ENCODE assay signal across 13 cellular contexts in genomic region chr7:6533893-6534804, GRCh38. TPM values are rescaled to one million over a fixed set of nuclear protein-coding genes. Genes with fewer than 3 reads are reported as not detected.
DNase-seq lines count a peak whose midpoint lies in the region; ATAC-seq, FAIRE-seq and TF ChIP-seq lines count a peak whose summit lies in the region.
"Had no signal": no experiment of that assay in that cellular context is flagged by ENCODE, and none has a peak within 500 bp of the region (broad histone marks: within the 10 kb centered on the region; RNA-seq: fewer than 3 reads in every experiment).

No MANE protein-coding gene starts in this region.

- H3K4me3 ChIP-seq in OCI-LY3 (ENCODE audit: low read length) (no peak overlapping the region), endothelial cell of umbilical vein (replicated peaks in 1 of 3; ENCODE audit: insufficient read depth in 1 of 3, low read depth in 1 of 3, low read length in 3 of 3) (no peak overlapping the region)
- H3K4me3 ChIP-seq: heart left ventricle had no signal

- TF ChIP-seq CTCF in OCI-LY3 (IDR thresholded peaks at IDR 0.05; ENCODE audit: low read depth, low read length) (no peak), endothelial cell of umbilical vein (IDR thresholded peaks at IDR 0.05; ENCODE audit: extremely low read depth in 1 of 2, insufficient read depth in 1 of 2, low read depth in 1 of 2, low read length in 2 of 2) (no peak), type B pancreatic cell (conservative IDR thresholded peaks at IDR 0.05) (no peak)

- H3K36me3 ChIP-seq in OCI-LY3 (replicated peaks; ENCODE audit: low read depth, low read length) (no peaks in the 10 kb centered on the region), endothelial cell of umbilical vein (ENCODE audit: control insufficient read depth in 2 of 2, extremely low read depth in 1 of 2, insufficient read depth in 2 of 2, low read length in 2 of 2) (no peaks in the 10 kb centered on the region)
- H3K36me3 ChIP-seq: heart left ventricle had no signal

- no TSS peak for BruUV-seq in endothelial cell of umbilical vein (replicated peaks; lab: Mats Ljungman, UMichigan)

- peaks cover 14% of the 10 kb centered on the region for H3K27me3 ChIP-seq in OCI-LY3 (ENCODE audit: low read depth, low read length)
- H3K27me3 ChIP-seq in endothelial cell of umbilical vein (ENCODE audit: control insufficient read depth in 2 of 2, insufficient read depth in 2 of 2, low read length in 2 of 2), result peaks cover 8 to 21% of the 10 kb centered on the region in 2 experiments

- H3K9me3 Mint-ChIP-seq in type B pancreatic cell, result no peaks in the 10 kb centered on the region

- peaks cover 27% of the 10 kb centered on the region for H3K4me1 ChIP-seq in OCI-LY3 (ENCODE audit: low read length)
- peaks cover 3% of the 10 kb centered on the region for H3K4me1 ChIP-seq in endothelial cell of umbilical vein (ENCODE audit: control insufficient read depth, extremely low read depth, insufficient read depth, low read length)

- H3K4me1 Mint-ChIP-seq in type B pancreatic cell (ENCODE audit: unreplicated experiment), result no peaks in the 10 kb centered on the region

- no peaks in the 10 kb centered on the region for H3K36me3 Mint-ChIP-seq in type B pancreatic cell

- no peaks in the 10 kb centered on the region for H3K79me2 ChIP-seq in OCI-LY3 (ENCODE audit: low read length)
- H3K79me2 ChIP-seq in endothelial cell of umbilical vein (ENCODE audit: control insufficient read depth, insufficient read depth, low read length), result no peaks in the 10 kb centered on the region

- ATAC-seq in HG02970 (IDR thresholded peaks at IDR 0.05; ENCODE audit: low FRiP score, unreplicated experiment), result no peak
- ATAC-seq: heart left ventricle had no signal

- H3K27ac Mint-ChIP-seq in type B pancreatic cell, result no peak overlapping the region

- no peak overlapping the region for H2AFZ ChIP-seq in OCI-LY3 (ENCODE audit: low read depth, low read length)
- H2AFZ ChIP-seq in endothelial cell of umbilical vein (ENCODE audit: low read depth, low read length), result peak overlapping the region; percentile 10

- intact Hi-C loops in endothelial cell of umbilical vein (cut with micrococcal nuclease), result no loop called here

- POLR2A ChIA-PET in endothelial cell of umbilical vein (lab: Charles Lee), result no interaction called here

- dilution Hi-C loops in endothelial cell of umbilical vein (cut with MboI; ENCODE audit: extremely low pct_ligation_motif_present, low sequenced_read_pairs), result no loop called here

- TF ChIP-seq POLR2A in endothelial cell of umbilical vein (IDR thresholded peaks at IDR 0.05; ENCODE audit: low read depth, low read length), result no peak

- H3K9me1 ChIP-seq in endothelial cell of umbilical vein (replicated peaks; ENCODE audit: control insufficient read depth, extremely low read depth, insufficient read depth, low read length), result no peaks in the 10 kb centered on the region

- no peaks in the 10 kb centered on the region for H4K20me1 ChIP-seq in OCI-LY3 (ENCODE audit: insufficient read depth, low read length)
- H4K20me1 ChIP-seq in endothelial cell of umbilical vein (replicated peaks; ENCODE audit: control insufficient read depth, extremely low read depth, insufficient read depth, low read length), result no peaks in the 10 kb centered on the region

- no peak for FAIRE-seq in endothelial cell of umbilical vein (lab: Jason Lieb, UNC)

- peak overlapping the region; percentile 14 for H3K4me3 Mint-ChIP-seq in type B pancreatic cell

- DNase-seq in stimulated activated CD4-positive, alpha-beta T cell treated with anti-CD3 and anti-CD28 coated beads, Interleukin-12 subunit alpha, Interleukin-12 subunit beta, amount 100 ng/mL, for 48 hours (ENCODE audit: low read depth in 2 of 3, low spot score in 1 of 3), result peak; percentile 25 to 53 (median 35)
- DNase-seq in stimulated activated CD4-positive, alpha-beta T cell treated with anti-CD3 and anti-CD28 coated beads, Interleukin-4, amount 100 ng/mL, for 1 hour, result no peak
- DNase-seq in endothelial cell of umbilical vein (ENCODE audit: low read depth, low spot score), result peak; percentile 8
- DNase-seq in type B pancreatic cell (ENCODE audit: extremely low spot score, unreplicated experiment), result no peak
- DNase-seq in NCI-H226, result no peak
- DNase-seq in islet precursor cell, result no peak
- DNase-seq: C1 segment of cervical spinal cord; effector CD8-positive, alpha-beta T cell; heart left ventricle; midbrain; NCI-H2171 had no signal

- H3K4me2 ChIP-seq in OCI-LY3 (ENCODE audit: low read length), result peak overlapping the region; percentile 22; the same call in 1 of the 2 replicates
- H3K4me2 ChIP-seq in endothelial cell of umbilical vein (ENCODE audit: insufficient read depth, low read length), result no peak overlapping the region

- H3K9me3 ChIP-seq in OCI-LY3 (ENCODE audit: insufficient read depth, low read length), result no peaks in the 10 kb centered on the region
- H3K9me3 ChIP-seq in endothelial cell of umbilical vein (replicated peaks; ENCODE audit: control insufficient read depth, insufficient read depth, low read length), result no peaks in the 10 kb centered on the region
- H3K9me3 ChIP-seq: heart left ventricle had no signal

- peaks cover 82% of the 10 kb centered on the region for H3K27me3 Mint-ChIP-seq in type B pancreatic cell

- H3K9ac ChIP-seq in OCI-LY3 (ENCODE audit: low read length) (no peak overlapping the region), endothelial cell of umbilical vein (replicated peaks; ENCODE audit: extremely low read depth, insufficient read depth, low read length) (no peak overlapping the region)

- H3K27ac ChIP-seq in OCI-LY3 (ENCODE audit: low read length) (no peak overlapping the region), endothelial cell of umbilical vein (ENCODE audit: insufficient read depth, low read depth, low read length) (no peak overlapping the region)
- H3K27ac ChIP-seq: heart left ventricle had no signal

- CTCF ChIA-PET in endothelial cell of umbilical vein (lab: Charles Lee), result interaction anchor here (2.5 kb wide), 1 partner anchor 25 kb away, joined by 7 read pairs; no protein-coding TSS in a partner anchor

TF ChIP-seq in endothelial cell of umbilical vein, 7 proteins besides CTCF, POLR2A, EP300 and RAD21 (continues in another document):
- TF ChIP-seq POLR2AphosphoS5 (IDR thresholded peaks at IDR 0.05; ENCODE audit: insufficient read depth, low read depth, low read length), result no peak
- no peak for TF ChIP-seq MYC (IDR thresholded peaks at IDR 0.05; ENCODE audit: low read depth, low read length)
- no peak for TF ChIP-seq JUN (IDR thresholded peaks at IDR 0.05; ENCODE audit: borderline replicate concordance, insufficient read depth, insufficient read length, low read depth)
- no peak for TF ChIP-seq MAX (IDR thresholded peaks at IDR 0.05; ENCODE audit: insufficient read depth, insufficient read length)
- no peak for TF ChIP-seq GATA2 (IDR thresholded peaks at IDR 0.05; ENCODE audit: insufficient read depth, insufficient read length, low read depth, low read length)

RNA-seq across cellular contexts. Expression of gene GRID2IP, which starts 17.1 kb away (rescaled TPM):
- total RNA-seq in endothelial cell of umbilical vein, result not detected in 2 replicates
- 0.02 TPM in 1 of 2 replicates, not detected in the other for polyA plus RNA-seq in endothelial cell of umbilical vein
- polyA plus RNA-seq in endothelial cell of umbilical vein (2011; cell fraction: cytosol; rRNA removed), result 0.03 TPM in 1 of 2 replicates, not detected in the other
- 0.08 TPM in 1 of 2 replicates, not detected in the other for polyA plus RNA-seq in endothelial cell of umbilical vein (2011; cell fraction: nucleus; rRNA removed)
- polyA plus RNA-seq in endothelial cell of umbilical vein (2012), result not detected in 2 replicates
- 0.06 TPM in 1 of 2 replicates, not detected in the other for polyA minus RNA-seq in endothelial cell of umbilical vein
- polyA minus RNA-seq in endothelial cell of umbilical vein (2011; cell fraction: cytosol; rRNA and poly(A)+ RNA removed), result not detected
- 0.10 TPM in 1 of 2 replicates, not detected in the other for polyA minus RNA-seq in endothelial cell of umbilical vein (2011; cell fraction: nucleus; rRNA and poly(A)+ RNA removed)
- 0.43 and 1.6 TPM in 2 replicates for total RNA-seq in type B pancreatic cell (ENCODE audit: low replicate concordance)

RNA-seq across cellular contexts. Expression of gene ZDHHC4, which starts 43.1 kb away (rescaled TPM):
- 29.9 and 31.3 TPM in 2 replicates for total RNA-seq in endothelial cell of umbilical vein
- 122 and 137 TPM in 2 replicates for polyA plus RNA-seq in endothelial cell of umbilical vein
- 58.4 and 62.9 TPM in 2 replicates for polyA plus RNA-seq in endothelial cell of umbilical vein (2011; cell fraction: cytosol; rRNA removed)
- 33.3 and 36.1 TPM in 2 replicates for polyA plus RNA-seq in endothelial cell of umbilical vein (2011; cell fraction: nucleus; rRNA removed)
- polyA plus RNA-seq in endothelial cell of umbilical vein (2012), result 30.1 and 38.0 TPM in 2 replicates
- 130 and 145 TPM in 2 replicates for polyA minus RNA-seq in endothelial cell of umbilical vein
- polyA minus RNA-seq in endothelial cell of umbilical vein (2011; cell fraction: cytosol; rRNA and poly(A)+ RNA removed), result 43.5 TPM
- 21.5 and 22.5 TPM in 2 replicates for polyA minus RNA-seq in endothelial cell of umbilical vein (2011; cell fraction: nucleus; rRNA and poly(A)+ RNA removed)
- 62.0 and 67.9 TPM in 2 replicates for total RNA-seq in type B pancreatic cell (ENCODE audit: low replicate concordance)

RNA-seq across cellular contexts. Expression of gene KDELR2, which starts 50.2 kb away (rescaled TPM):
- total RNA-seq in endothelial cell of umbilical vein, result 190 and 196 TPM in 2 replicates
- polyA plus RNA-seq in endothelial cell of umbilical vein, result 191 and 199 TPM in 2 replicates
- polyA plus RNA-seq in endothelial cell of umbilical vein (2011; cell fraction: cytosol; rRNA removed), result 137 and 140 TPM in 2 replicates
- polyA plus RNA-seq in endothelial cell of umbilical vein (2011; cell fraction: nucleus; rRNA removed), result 67.5 and 75.9 TPM in 2 replicates
- polyA plus RNA-seq in endothelial cell of umbilical vein (2012), result 134 and 142 TPM in 2 replicates
- polyA minus RNA-seq in endothelial cell of umbilical vein, result 159 and 164 TPM in 2 replicates
- polyA minus RNA-seq in endothelial cell of umbilical vein (2011; cell fraction: cytosol; rRNA and poly(A)+ RNA removed), result 53.8 TPM
- polyA minus RNA-seq in endothelial cell of umbilical vein (2011; cell fraction: nucleus; rRNA and poly(A)+ RNA removed), result 45.4 and 50.1 TPM in 2 replicates
- 147 and 227 TPM in 2 replicates for total RNA-seq in type B pancreatic cell (ENCODE audit: low replicate concordance)

RNA-seq across cellular contexts. Expression of gene INTS15, which starts 55.7 kb away (rescaled TPM):
- 31.5 and 35.7 TPM in 2 replicates for total RNA-seq in endothelial cell of umbilical vein
- 51.3 and 51.6 TPM in 2 replicates for polyA plus RNA-seq in endothelial cell of umbilical vein
- polyA plus RNA-seq in endothelial cell of umbilical vein (2011; cell fraction: cytosol; rRNA removed), result 36.1 and 38.8 TPM in 2 replicates
- polyA plus RNA-seq in endothelial cell of umbilical vein (2011; cell fraction: nucleus; rRNA removed), result 34.4 and 36.5 TPM in 2 replicates
- 21.6 and 29.0 TPM in 2 replicates for polyA plus RNA-seq in endothelial cell of umbilical vein (2012)
- 25.4 and 28.4 TPM in 2 replicates for polyA minus RNA-seq in endothelial cell of umbilical vein
- polyA minus RNA-seq in endothelial cell of umbilical vein (2011; cell fraction: cytosol; rRNA and poly(A)+ RNA removed), result 12.1 TPM
- polyA minus RNA-seq in endothelial cell of umbilical vein (2011; cell fraction: nucleus; rRNA and poly(A)+ RNA removed), result 15.7 and 16.2 TPM in 2 replicates
- 35.8 and 44.1 TPM in 2 replicates for total RNA-seq in type B pancreatic cell (ENCODE audit: low replicate concordance)

Comparison
In these comparisons a context has a peak if more than half of its experiments do, and no peak if none do; other contexts are left out.
1. DNase-seq: peak in stimulated activated CD4-positive, alpha-beta T cell treated with anti-CD3 and anti-CD28 coated beads, Interleukin-12 subunit alpha, Interleukin-12 subunit beta, amount 100 ng/mL, for 48 hours (3 of 3) and endothelial cell of umbilical vein (single experiment); none in stimulated activated CD4-positive, alpha-beta T cell treated with anti-CD3 and anti-CD28 coated beads, Interleukin-4, amount 100 ng/mL, for 1 hour (single experiment), type B pancreatic cell (single experiment), NCI-H226 (single experiment) and islet precursor cell (single experiment).